11 cellular contexts compared by ENCODE assay signal in the genomic region with DNA sequence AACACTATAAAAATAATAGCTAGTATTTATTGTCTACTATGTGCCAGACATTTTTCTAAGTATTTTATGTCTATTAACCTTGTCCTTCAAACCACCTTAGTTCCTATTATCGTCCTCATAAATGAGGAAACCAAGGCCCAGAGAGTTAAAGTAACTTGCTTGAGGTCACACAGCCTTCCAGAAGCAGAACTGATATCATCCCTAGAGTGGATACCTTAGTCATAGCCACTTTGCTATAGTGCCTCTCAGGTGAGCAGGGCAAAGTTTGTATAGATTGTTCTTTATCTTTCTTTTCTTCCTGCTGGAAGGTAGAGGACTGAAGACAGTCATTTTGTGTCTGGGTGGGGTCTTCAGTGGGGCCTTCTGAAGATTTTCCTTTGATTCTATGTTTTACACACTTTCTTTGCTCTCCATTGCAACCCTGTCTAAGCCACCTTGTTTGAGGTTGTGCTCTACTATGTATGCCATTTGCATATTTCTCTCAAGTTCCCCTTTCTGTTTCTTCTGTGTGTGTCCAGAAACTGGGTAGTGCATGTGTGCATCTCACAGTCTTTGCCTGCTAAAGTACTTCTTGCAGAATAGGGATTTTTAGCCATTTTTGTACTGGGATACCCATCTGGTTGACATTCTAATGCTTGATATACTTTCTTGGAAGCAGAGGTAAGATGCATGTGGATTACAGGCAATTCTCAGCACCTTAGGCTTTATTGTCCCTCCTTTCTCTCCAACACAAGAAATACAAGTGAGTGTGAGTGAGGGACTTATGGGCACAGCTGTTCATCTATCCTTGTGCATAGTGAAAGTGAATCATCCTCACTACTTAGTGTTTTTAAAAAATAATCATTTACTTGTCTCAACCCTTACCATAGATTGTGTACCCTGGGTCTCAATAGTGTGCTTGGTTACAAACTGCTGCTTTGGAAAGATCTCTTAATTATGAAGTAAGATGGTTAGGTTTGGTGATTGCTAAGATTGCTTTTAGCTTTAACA.
DNase-seq lines count a peak whose midpoint lies in the region; ATAC-seq and TF ChIP-seq lines count a peak whose summit lies in the region.
"Had no signal": no experiment of that assay in that cellular context is flagged by ENCODE, and none has a peak within 500 bp of the region (broad histone marks: within the 10 kb centered on the region; RNA-seq: fewer than 3 reads in every experiment).

No MANE protein-coding gene starts in this region.

- H3K27me3 Mint-ChIP-seq in activated CD4-positive, alpha-beta T cell treated with anti-CD3 and anti-CD28 coated beads, Interleukin-2, amount 10 ng/mL, durations not matched to agents 24 days and 14 days = no peaks in the 10 kb centered on the region

- peak overlapping the region; percentile 78 for H3K27ac ChIP-seq in neutrophil
- H3K27ac ChIP-seq: suprapubic skin had no signal

- no peaks in the 10 kb centered on the region for H3K36me3 ChIP-seq in neutrophil
- H3K36me3 ChIP-seq: suprapubic skin had no signal

- H3K36me3 Mint-ChIP-seq in activated CD4-positive, alpha-beta T cell treated with anti-CD3 and anti-CD28 coated beads, Interleukin-2, amount 10 ng/mL, durations not matched to agents 24 days and 14 days (ENCODE audit: low read depth) = peaks cover 6% of the 10 kb centered on the region

- intact Hi-C loops in activated CD4-positive, alpha-beta T cell treated with anti-CD3 and anti-CD28 coated beads, Interleukin-2, amount 10 ng/mL, durations not matched to agents 24 days and 14 days (cut with micrococcal nuclease) = no loop called here

- no peaks in the 10 kb centered on the region for H3K27me3 ChIP-seq in neutrophil
- H3K27me3 ChIP-seq: suprapubic skin had no signal

- peaks cover 4% of the 10 kb centered on the region for H3K9me3 Mint-ChIP-seq in activated CD4-positive, alpha-beta T cell treated with anti-CD3 and anti-CD28 coated beads, Interleukin-2, amount 10 ng/mL, durations not matched to agents 24 days and 14 days

- TF ChIP-seq CTCF in neutrophil (IDR thresholded peaks at IDR 0.05) = no peak

- no peaks in the 10 kb centered on the region for H3K9me3 ChIP-seq in neutrophil
- H3K9me3 ChIP-seq: suprapubic skin had no signal

- ATAC-seq in GM19035 (IDR thresholded peaks at IDR 0.05; ENCODE audit: unreplicated experiment) (peak; percentile 100), HG02588 (IDR thresholded peaks at IDR 0.05; ENCODE audit: unreplicated experiment) (peak; percentile 100), HG03442 (IDR thresholded peaks at IDR 0.05; ENCODE audit: unreplicated experiment) (peak; percentile 100)

- H3K4me3 ChIP-seq in neutrophil (ENCODE audit: low read depth in 1 of 2, low read length in 1 of 2) = no peak overlapping the region
- H3K4me3 ChIP-seq: suprapubic skin had no signal

- H3K27ac Mint-ChIP-seq in activated CD4-positive, alpha-beta T cell treated with anti-CD3 and anti-CD28 coated beads, Interleukin-2, amount 10 ng/mL, durations not matched to agents 24 days and 14 days = no peak overlapping the region

- no peak overlapping the region for H3K4me3 Mint-ChIP-seq in activated CD4-positive, alpha-beta T cell treated with anti-CD3 and anti-CD28 coated beads, Interleukin-2, amount 10 ng/mL, durations not matched to agents 24 days and 14 days

- no peaks in the 10 kb centered on the region for H3K4me1 Mint-ChIP-seq in activated CD4-positive, alpha-beta T cell treated with anti-CD3 and anti-CD28 coated beads, Interleukin-2, amount 10 ng/mL, durations not matched to agents 24 days and 14 days

- peaks cover 10 to 18% of the 10 kb centered on the region in 2 experiments for H3K4me1 ChIP-seq in neutrophil (ENCODE audit: control insufficient read depth in 1 of 2, insufficient read depth in 1 of 2, low read depth in 1 of 2, low read length in 1 of 2)
- H3K4me1 ChIP-seq: suprapubic skin had no signal

- no peak for DNase-seq in putamen (ENCODE audit: low spot score)
- DNase-seq in stimulated activated CD4-positive, alpha-beta T cell treated with anti-CD3 and anti-CD28 coated beads, Interleukin-4, amount 100 ng/mL, for 4 hours = no peak
- DNase-seq in iPS-NIHi7 (ENCODE audit: extremely low spot score) = no peak
- DNase-seq in activated CD4-positive, alpha-beta T cell treated with anti-CD3 and anti-CD28 coated beads, Interleukin-2, amount 10 ng/mL, durations not matched to agents 24 days and 14 days = no peak
- DNase-seq: activated T-cell treated with anti-CD3 and anti-CD28 coated beads, Interleukin-2, amount 50 U/mL, for 1 hour; DND-41 had no signal
